In genomic region chr17:78390241-78391050, GRCh38 we compare ENCODE assay signal across 2 cellular contexts.
TF ChIP-seq lines count a peak whose summit lies in the region.

No MANE protein-coding gene starts in this region.

TF ChIP-seq in A549, 52 proteins besides CTCF, POLR2A, EP300 and RAD21 (continued from another document):
- TF ChIP-seq REST (IDR thresholded peaks at IDR 0.05): no peak

TF ChIP-seq in GM23338, 12 proteins besides CTCF, POLR2A, EP300 and RAD21 (continued from another document):
- TF ChIP-seq ETS1 (IDR thresholded peaks at IDR 0.05): no peak
- TF ChIP-seq ZNF114 (CRISPR knock-in tag; IDR thresholded peaks at IDR 0.05): no peak
TF ChIP-seq in GM23338: peak in this region for 0.
